2 cellular contexts compared by ENCODE assay signal in the genomic region with DNA sequence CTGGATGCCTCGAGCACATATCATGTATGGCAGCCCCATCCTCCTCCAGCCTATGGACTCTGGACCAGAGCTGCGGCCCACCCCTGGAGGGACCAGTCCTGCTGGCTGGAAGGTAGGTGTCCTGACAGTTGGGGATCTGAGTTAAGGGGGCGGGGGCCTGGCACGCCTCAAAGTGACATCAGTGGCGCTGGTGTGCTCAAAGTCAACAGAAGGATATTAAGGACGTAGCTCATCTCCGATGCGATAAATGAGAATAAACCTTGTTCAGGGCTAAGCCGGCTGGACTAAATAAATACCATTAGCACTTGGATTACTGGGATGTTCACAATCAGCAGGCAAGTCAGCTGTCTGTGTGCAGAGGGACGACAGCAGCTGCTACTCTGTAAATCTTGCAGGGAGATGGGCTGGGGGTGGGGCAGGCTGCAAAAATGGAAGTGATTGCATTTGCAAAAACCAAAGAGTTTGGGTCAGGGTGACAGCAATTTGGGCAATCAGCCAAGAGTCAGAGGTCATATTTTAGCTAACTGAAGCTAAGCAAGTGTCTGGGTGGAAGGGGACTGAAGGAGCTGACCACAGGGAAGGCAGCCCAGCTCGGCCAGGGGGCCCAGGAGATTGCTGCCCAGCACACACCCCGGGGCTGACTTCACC.
TF ChIP-seq lines count a peak whose summit lies in the region.

No MANE protein-coding gene starts in this region.

TF ChIP-seq in WTC11, 78 proteins besides CTCF, POLR2A, EP300 and RAD21 (continued from another document):
- no peak for TF ChIP-seq ARID4B (CRISPR knock-in tag; IDR thresholded peaks at IDR 0.05; ENCODE audit: borderline replicate concordance)
- no peak for TF ChIP-seq HMGA2 (CRISPR knock-in tag; IDR thresholded peaks at IDR 0.05)
- TF ChIP-seq MAX (CRISPR knock-in tag; IDR thresholded peaks at IDR 0.05): no peak
- TF ChIP-seq PRDM15 (CRISPR knock-in tag; IDR thresholded peaks at IDR 0.05): no peak
- no peak for TF ChIP-seq ATF1 (CRISPR knock-in tag; IDR thresholded peaks at IDR 0.05)
TF ChIP-seq in WTC11: peak in this region for 0.

TF ChIP-seq in HepG2, 621 proteins besides CTCF, POLR2A, EP300 and RAD21 (continued from another document):
- TF ChIP-seq, protein P1, sequence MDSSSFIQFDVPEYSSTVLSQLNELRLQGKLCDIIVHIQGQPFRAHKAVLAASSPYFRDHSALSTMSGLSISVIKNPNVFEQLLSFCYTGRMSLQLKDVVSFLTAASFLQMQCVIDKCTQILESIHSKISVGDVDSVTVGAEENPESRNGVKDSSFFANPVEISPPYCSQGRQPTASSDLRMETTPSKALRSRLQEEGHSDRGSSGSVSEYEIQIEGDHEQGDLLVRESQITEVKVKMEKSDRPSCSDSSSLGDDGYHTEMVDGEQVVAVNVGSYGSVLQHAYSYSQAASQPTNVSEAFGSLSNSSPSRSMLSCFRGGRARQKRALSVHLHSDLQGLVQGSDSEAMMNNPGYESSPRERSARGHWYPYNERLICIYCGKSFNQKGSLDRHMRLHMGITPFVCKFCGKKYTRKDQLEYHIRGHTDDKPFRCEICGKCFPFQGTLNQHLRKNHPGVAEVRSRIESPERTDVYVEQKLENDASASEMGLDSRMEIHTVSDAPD (CRISPR knock-in tag; IDR thresholded peaks at IDR 0.05): 0 out of 2 replicates have a peak, but pooled peaks have one; percentile 20
